ENCODE assay signal across 8 cellular contexts in the genomic region with DNA sequence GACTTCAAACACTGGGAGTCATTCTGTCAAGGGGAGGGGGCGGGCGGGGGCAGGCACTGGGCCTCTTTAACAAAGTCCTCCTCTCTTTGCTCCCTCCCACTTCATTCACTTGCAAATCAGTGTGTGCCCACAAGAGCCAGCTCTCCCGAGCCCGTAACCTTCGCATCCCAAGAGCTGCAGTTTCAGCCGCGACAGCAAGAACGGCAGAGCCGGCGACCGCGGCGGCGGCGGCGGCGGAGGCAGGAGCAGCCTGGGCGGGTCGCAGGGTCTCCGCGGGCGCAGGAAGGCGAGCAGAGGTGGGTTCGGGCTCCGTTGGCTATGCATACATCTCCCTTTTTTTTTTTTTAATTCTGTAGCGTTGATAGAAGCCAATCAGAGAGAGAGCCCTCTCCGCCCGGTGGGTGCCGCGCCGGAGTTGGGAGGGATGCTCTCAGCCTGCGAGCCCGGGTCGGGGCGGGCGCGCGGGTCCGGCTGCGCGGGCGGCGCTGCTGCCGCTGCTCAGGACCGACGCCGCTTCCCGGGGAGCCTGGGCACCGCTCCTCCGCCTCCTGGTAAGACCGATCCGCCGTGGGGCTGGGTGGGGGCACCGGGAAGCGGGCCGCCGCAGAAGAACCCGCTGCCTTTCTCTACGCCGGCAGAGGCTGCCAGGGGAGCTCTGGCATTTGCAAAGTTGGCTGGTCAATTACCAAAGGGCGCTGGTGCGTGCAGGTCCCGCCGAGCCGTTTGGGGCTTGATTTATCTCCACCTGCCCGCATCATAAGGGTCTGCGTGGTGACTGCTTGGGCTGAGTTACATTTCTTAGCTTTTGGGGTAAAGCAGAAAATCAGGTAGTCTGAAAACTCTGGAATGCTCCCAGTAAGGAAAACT. TPM values are rescaled to one million over a fixed set of nuclear protein-coding genes. Genes with fewer than 3 reads are reported as not detected.
A peak's percentile ranks its signal among the peaks of the same experiment; 100 is the strongest.
DNase-seq lines count a peak whose midpoint lies in the region; ATAC-seq and TF ChIP-seq lines count a peak whose summit lies in the region.

Gene CDH6, plus strand, starts transcription at position 96 of the 867 bp plus-strand sequence. CDS start 73,788 bp downstream, outside the sequence.

- H3K4me1 Mint-ChIP-seq in stimulated activated effector memory CD8-positive, alpha-beta T cell treated with anti-CD3 and anti-CD28 coated beads, Interleukin-12 subunit alpha, Interleukin-12 subunit beta, amount 100 ng/mL, for 72 hours, result no peaks in the 10 kb centered on the region

- in situ Hi-C loops in G401 (cut with HindIII; ENCODE audit: low sequenced_read_pairs), result no loop called here

- TF ChIP-seq CTCF in epithelial cell of proximal tubule (conservative IDR thresholded peaks at IDR 0.05; ENCODE audit: low read depth, low read length), result no peak

- peak; percentile 42 for DNase-seq in G401 (ENCODE audit: low spot score)
- DNase-seq in NCI-H748 treated with DMSO at 0.1 percent for 48 hours (lab: John Stamatoyannopoulos, UW), result peak; percentile 94
- no peak for DNase-seq in epithelial cell of proximal tubule (ENCODE audit: low read depth)
- peak; percentile 65 for DNase-seq in mucosa of gallbladder (ENCODE audit: low spot score)
- no peak for DNase-seq in stimulated activated naive CD4-positive, alpha-beta T cell (lab: John Stamatoyannopoulos, UW)
- no peak for DNase-seq in stimulated activated effector memory CD8-positive, alpha-beta T cell treated with anti-CD3 and anti-CD28 coated beads, Interleukin-12 subunit alpha, Interleukin-12 subunit beta, amount 100 ng/mL, for 72 hours (ENCODE audit: low spot score in 2 of 2)
- no peak for DNase-seq in NCI-H1436 treated with DMSO at 0.1 percent for 48 hours (lab: John Stamatoyannopoulos, UW)

- no peak within 1 kb of the TSS for H3K4me3 Mint-ChIP-seq in stimulated activated effector memory CD8-positive, alpha-beta T cell treated with anti-CD3 and anti-CD28 coated beads, Interleukin-12 subunit alpha, Interleukin-12 subunit beta, amount 100 ng/mL, for 72 hours

- peaks cover 3% of the 10 kb centered on the region for H3K9me3 Mint-ChIP-seq in stimulated activated effector memory CD8-positive, alpha-beta T cell treated with anti-CD3 and anti-CD28 coated beads, Interleukin-12 subunit alpha, Interleukin-12 subunit beta, amount 100 ng/mL, for 72 hours

- no peak for ATAC-seq in GM21447 (IDR thresholded peaks at IDR 0.05; ENCODE audit: unreplicated experiment)
- no peak for ATAC-seq in stimulated activated effector memory CD8-positive, alpha-beta T cell treated with anti-CD3 and anti-CD28 coated beads, Interleukin-12 subunit alpha, Interleukin-12 subunit beta, amount 100 ng/mL, for 72 hours

- H3K4me3 ChIP-seq in epithelial cell of proximal tubule (ENCODE audit: low read depth, low read length), result peak within 1 kb of the TSS; percentile 87

- H3K36me3 Mint-ChIP-seq in stimulated activated effector memory CD8-positive, alpha-beta T cell treated with anti-CD3 and anti-CD28 coated beads, Interleukin-12 subunit alpha, Interleukin-12 subunit beta, amount 100 ng/mL, for 72 hours, result no peaks in the 10 kb centered on the region

- no peak within 1 kb of the TSS for H3K27ac Mint-ChIP-seq in stimulated activated effector memory CD8-positive, alpha-beta T cell treated with anti-CD3 and anti-CD28 coated beads, Interleukin-12 subunit alpha, Interleukin-12 subunit beta, amount 100 ng/mL, for 72 hours

RNA-seq across cellular contexts. Expression of gene CDH6, which starts in this region (rescaled TPM):
- total RNA-seq in G401 (2014; rRNA removed; shearing (Covaris generic)), result 0.43 and 0.58 TPM in 2 replicates
- total RNA-seq in epithelial cell of proximal tubule, result 12.5 and 34.9 TPM in 2 replicates
- total RNA-seq in mucosa of gallbladder, result 75.9 TPM

Comparison
In these comparisons a context has a peak if more than half of its experiments do, and no peak if none do; other contexts are left out.
1. Peak in DNase-seq in G401; RNA of the gene not detected or under 1 TPM.
2. DNase-seq: peak in NCI-H748 treated with DMSO at 0.1 percent for 48 hours (single experiment) and mucosa of gallbladder (single experiment); none in epithelial cell of proximal tubule (single experiment), stimulated activated naive CD4-positive, alpha-beta T cell (0 of 6), stimulated activated effector memory CD8-positive, alpha-beta T cell treated with anti-CD3 and anti-CD28 coated beads, Interleukin-12 subunit alpha, Interleukin-12 subunit beta, amount 100 ng/mL, for 72 hours (0 of 2) and NCI-H1436 treated with DMSO at 0.1 percent for 48 hours (single experiment).